In genomic region chr7:33053716-33054115, GRCh38 we compare ENCODE assay signal across 16 cellular contexts. TPM values are rescaled to one million over a fixed set of nuclear protein-coding genes. Genes with fewer than 3 reads are reported as not detected.
DNase-seq lines count a peak whose midpoint lies in the region; ATAC-seq and TF ChIP-seq lines count a peak whose summit lies in the region.
"Had no signal": no experiment of that assay in that cellular context is flagged by ENCODE, and none has a peak within 500 bp of the region (broad histone marks: within the 10 kb centered on the region; RNA-seq: fewer than 3 reads in every experiment).

No MANE protein-coding gene starts in this region.

- H3K27ac ChIP-seq in CD4-positive, CD25-positive, alpha-beta regulatory T cell (ENCODE audit: insufficient read depth, low read length, poor library complexity, severe bottlenecking): peak overlapping the region; percentile 69
- H3K27ac ChIP-seq in HL-60 (replicated peaks): peak overlapping the region; percentile 5; the same call in 1 of the 2 replicates
- no peak overlapping the region for H3K27ac ChIP-seq in WERI-Rb-1
- H3K27ac ChIP-seq: KMS-11 had no signal

- H3K27me3 ChIP-seq in CD4-positive, CD25-positive, alpha-beta regulatory T cell (ENCODE audit: control insufficient read depth, insufficient read depth, low read length): no peaks in the 10 kb centered on the region
- H3K27me3 ChIP-seq in HL-60 (ENCODE audit: insufficient read depth, poor library complexity, severe bottlenecking): no peaks in the 10 kb centered on the region
- H3K27me3 ChIP-seq in WERI-Rb-1 (ENCODE audit: insufficient read depth, low read depth, severe bottlenecking): no peaks in the 10 kb centered on the region
- H3K27me3 ChIP-seq: SJSA1, thyroid gland had no signal

- H3K9me3 Mint-ChIP-seq in CD4-positive, CD25-positive, alpha-beta regulatory T cell: no peaks in the 10 kb centered on the region
- H3K9me3 Mint-ChIP-seq in activated CD4-positive, alpha-beta memory T cell treated with anti-CD3 and anti-CD28 coated beads, Interleukin-2, amount 10 ng/mL, durations not matched to agents 7 days and 5 days: no peaks in the 10 kb centered on the region
- H3K9me3 Mint-ChIP-seq in mesothelial cell of epicardium: no peaks in the 10 kb centered on the region

- ATAC-seq in CD4-positive, CD25-positive, alpha-beta regulatory T cell (ENCODE audit: low read depth in 2 of 2): no peak
- no peak for ATAC-seq in GM18505 (IDR thresholded peaks at IDR 0.05; ENCODE audit: unreplicated experiment)
- no peak for ATAC-seq in GM19452 (IDR thresholded peaks at IDR 0.05; ENCODE audit: unreplicated experiment)
- ATAC-seq in GM21619 (IDR thresholded peaks at IDR 0.05; ENCODE audit: unreplicated experiment): no peak
- ATAC-seq: sciatic nerve had no signal

- H3K36me3 Mint-ChIP-seq in CD4-positive, CD25-positive, alpha-beta regulatory T cell: peaks cover 2% of the 10 kb centered on the region
- peaks cover 13% of the 10 kb centered on the region for H3K36me3 Mint-ChIP-seq in activated CD4-positive, alpha-beta memory T cell treated with anti-CD3 and anti-CD28 coated beads, Interleukin-2, amount 10 ng/mL, durations not matched to agents 7 days and 5 days (ENCODE audit: low read depth)
- H3K36me3 Mint-ChIP-seq in mesothelial cell of epicardium: no peaks in the 10 kb centered on the region

- DNase-seq in CD4-positive, CD25-positive, alpha-beta regulatory T cell: no peak
- no peak for DNase-seq in HL-60 (ENCODE audit: low read depth in 1 of 2, low spot score in 1 of 2)
- no peak for DNase-seq in activated CD4-positive, alpha-beta memory T cell treated with anti-CD3 and anti-CD28 coated beads, Interleukin-2, amount 10 ng/mL, durations not matched to agents 7 days and 5 days
- DNase-seq in mesothelial cell of epicardium (ENCODE audit: low spot score in 2 of 2, unreplicated experiment in 2 of 2): no peak
- DNase-seq in WERI-Rb-1: no peak
- DNase-seq: aorta, C1 segment of cervical spinal cord, NCI-H1436, NCI-H446 treated with DMSO at 0.1 percent for 48 hours, thyroid gland had no signal

- no peaks in the 10 kb centered on the region for H3K27me3 Mint-ChIP-seq in CD4-positive, CD25-positive, alpha-beta regulatory T cell
- no peaks in the 10 kb centered on the region for H3K27me3 Mint-ChIP-seq in activated CD4-positive, alpha-beta memory T cell treated with anti-CD3 and anti-CD28 coated beads, Interleukin-2, amount 10 ng/mL, durations not matched to agents 7 days and 5 days
- no peaks in the 10 kb centered on the region for H3K27me3 Mint-ChIP-seq in mesothelial cell of epicardium (ENCODE audit: low read depth)

- H3K36me3 ChIP-seq in CD4-positive, CD25-positive, alpha-beta regulatory T cell (ENCODE audit: control insufficient read depth, insufficient read depth, low read length): no peaks in the 10 kb centered on the region
- peaks cover 4% of the 10 kb centered on the region for H3K36me3 ChIP-seq in WERI-Rb-1
- H3K36me3 ChIP-seq: thyroid gland had no signal

- H3K27ac Mint-ChIP-seq in CD4-positive, CD25-positive, alpha-beta regulatory T cell: peak overlapping the region; percentile 83 to 90 (median 90)
- peak overlapping the region; percentile 71 for H3K27ac Mint-ChIP-seq in activated CD4-positive, alpha-beta memory T cell treated with anti-CD3 and anti-CD28 coated beads, Interleukin-2, amount 10 ng/mL, durations not matched to agents 7 days and 5 days
- H3K27ac Mint-ChIP-seq in mesothelial cell of epicardium: peak overlapping the region; percentile 25

- peaks cover 39 to 85% (median 61%) of the 10 kb centered on the region in 4 donors for H3K4me1 Mint-ChIP-seq in CD4-positive, CD25-positive, alpha-beta regulatory T cell
- H3K4me1 Mint-ChIP-seq in activated CD4-positive, alpha-beta memory T cell treated with anti-CD3 and anti-CD28 coated beads, Interleukin-2, amount 10 ng/mL, durations not matched to agents 7 days and 5 days: peaks cover 53% of the 10 kb centered on the region
- peaks cover 11% of the 10 kb centered on the region for H3K4me1 Mint-ChIP-seq in mesothelial cell of epicardium

- CTCF ChIA-PET in activated CD4-positive, alpha-beta memory T cell treated with anti-CD3 and anti-CD28 coated beads, Interleukin-2, amount 10 ng/mL, durations not matched to agents 7 days and 5 days (lab: Charles Lee): interaction anchor here (1.2 to 5.8 kb wide), 6 partner anchors 10 to 207 kb away, joined by 3 to 34 read pairs (median 8); partner anchors contain the start of gene RP9

- TF ChIP-seq POLR2A in GM18505 (IDR thresholded peaks at IDR 0.05; ENCODE audit: borderline replicate concordance, extremely low read depth, insufficient read depth, insufficient read length): no peak

- POLR2A ChIA-PET in activated CD4-positive, alpha-beta memory T cell treated with anti-CD3 and anti-CD28 coated beads, Interleukin-2, amount 10 ng/mL, durations not matched to agents 7 days and 5 days (lab: Charles Lee): interaction anchor here (0.8 to 3.8 kb wide), 4 partner anchors 9 to 162 kb away, joined by 3 to 26 read pairs (median 14); partner anchors contain the start of genes KBTBD2 and NT5C3A

- TF ChIP-seq CTCF in HL-60 (IDR thresholded peaks at IDR 0.05; ENCODE audit: insufficient read depth, low read length): no peak
- no peak for TF ChIP-seq CTCF in mesothelial cell of epicardium (IDR thresholded peaks at IDR 0.05; ENCODE audit: unreplicated experiment)
- no peak for TF ChIP-seq CTCF in WERI-Rb-1 (IDR thresholded peaks at IDR 0.05; ENCODE audit: low read depth, low read length)

- no peak overlapping the region for H3K4me3 ChIP-seq in CD4-positive, CD25-positive, alpha-beta regulatory T cell (ENCODE audit: low read depth, low read length)
- H3K4me3 ChIP-seq in HL-60 (replicated peaks; ENCODE audit: insufficient read depth, low read length): no peak overlapping the region
- no peak overlapping the region for H3K4me3 ChIP-seq in WERI-Rb-1 (ENCODE audit: low read depth, low read length)
- H3K4me3 ChIP-seq: SJSA1, thyroid gland had no signal

- H3K4me1 ChIP-seq in CD4-positive, CD25-positive, alpha-beta regulatory T cell (ENCODE audit: control insufficient read depth, insufficient read depth, low read length, poor library complexity, severe bottlenecking): peaks cover 43% of the 10 kb centered on the region

- no peaks in the 10 kb centered on the region for H3K9me3 ChIP-seq in CD4-positive, CD25-positive, alpha-beta regulatory T cell (ENCODE audit: control insufficient read depth in 2 of 2, low read length in 2 of 2)
- peaks cover 2% of the 10 kb centered on the region for H3K9me3 ChIP-seq in WERI-Rb-1 (ENCODE audit: severe bottlenecking)
- H3K9me3 ChIP-seq: SJSA1, thyroid gland had no signal

- peak overlapping the region in 1 of 4 donors; percentile 35 for H3K4me3 Mint-ChIP-seq in CD4-positive, CD25-positive, alpha-beta regulatory T cell
- no peak overlapping the region for H3K4me3 Mint-ChIP-seq in activated CD4-positive, alpha-beta memory T cell treated with anti-CD3 and anti-CD28 coated beads, Interleukin-2, amount 10 ng/mL, durations not matched to agents 7 days and 5 days
- H3K4me3 Mint-ChIP-seq in mesothelial cell of epicardium: no peak overlapping the region

RNA-seq across cellular contexts. Expression of gene NT5C3A, which starts 8.9 kb away (rescaled TPM):
- 61.7 TPM for total RNA-seq in CD4-positive, CD25-positive, alpha-beta regulatory T cell
- polyA plus RNA-seq in CD4-positive, CD25-positive, alpha-beta regulatory T cell: 10 to 100 TPM; 55.1 to 74.0 (median 61.3) TPM
- total RNA-seq in activated CD4-positive, alpha-beta memory T cell treated with anti-CD3 and anti-CD28 coated beads, Interleukin-2, amount 10 ng/mL, durations not matched to agents 7 days and 5 days: 10 to 100 TPM; 86.9 to 89.6 TPM
- total RNA-seq in mesothelial cell of epicardium: 28.2 to 32.0 TPM (median 29.8 TPM) in 3 replicates

RNA-seq across cellular contexts. Expression of gene RP9, which starts 55.5 kb away (rescaled TPM):
- 14.3 TPM for total RNA-seq in CD4-positive, CD25-positive, alpha-beta regulatory T cell
- 10 to 100 TPM; 18.7 to 26.2 (median 21.5) TPM for polyA plus RNA-seq in CD4-positive, CD25-positive, alpha-beta regulatory T cell
- 10 to 100 TPM in 1 of 2 experiments, 1 to 10 TPM in 1; 9.7 to 11.5 TPM for total RNA-seq in activated CD4-positive, alpha-beta memory T cell treated with anti-CD3 and anti-CD28 coated beads, Interleukin-2, amount 10 ng/mL, durations not matched to agents 7 days and 5 days
- total RNA-seq in mesothelial cell of epicardium: 17.5 to 20.5 TPM (median 20.3 TPM) in 3 replicates

Comparison
In these comparisons a context has a peak if more than half of its experiments do, and no peak if none do; other contexts are left out.
1. H3K27ac Mint-ChIP-seq: peak in every context shown above with its lines; median percentile 90 in CD4-positive, CD25-positive, alpha-beta regulatory T cell; 71 in activated CD4-positive, alpha-beta memory T cell treated with anti-CD3 and anti-CD28 coated beads, Interleukin-2, amount 10 ng/mL, durations not matched to agents 7 days and 5 days; 25 in mesothelial cell of epicardium.